1 cellular context compared by ENCODE assay signal in the genomic region with DNA sequence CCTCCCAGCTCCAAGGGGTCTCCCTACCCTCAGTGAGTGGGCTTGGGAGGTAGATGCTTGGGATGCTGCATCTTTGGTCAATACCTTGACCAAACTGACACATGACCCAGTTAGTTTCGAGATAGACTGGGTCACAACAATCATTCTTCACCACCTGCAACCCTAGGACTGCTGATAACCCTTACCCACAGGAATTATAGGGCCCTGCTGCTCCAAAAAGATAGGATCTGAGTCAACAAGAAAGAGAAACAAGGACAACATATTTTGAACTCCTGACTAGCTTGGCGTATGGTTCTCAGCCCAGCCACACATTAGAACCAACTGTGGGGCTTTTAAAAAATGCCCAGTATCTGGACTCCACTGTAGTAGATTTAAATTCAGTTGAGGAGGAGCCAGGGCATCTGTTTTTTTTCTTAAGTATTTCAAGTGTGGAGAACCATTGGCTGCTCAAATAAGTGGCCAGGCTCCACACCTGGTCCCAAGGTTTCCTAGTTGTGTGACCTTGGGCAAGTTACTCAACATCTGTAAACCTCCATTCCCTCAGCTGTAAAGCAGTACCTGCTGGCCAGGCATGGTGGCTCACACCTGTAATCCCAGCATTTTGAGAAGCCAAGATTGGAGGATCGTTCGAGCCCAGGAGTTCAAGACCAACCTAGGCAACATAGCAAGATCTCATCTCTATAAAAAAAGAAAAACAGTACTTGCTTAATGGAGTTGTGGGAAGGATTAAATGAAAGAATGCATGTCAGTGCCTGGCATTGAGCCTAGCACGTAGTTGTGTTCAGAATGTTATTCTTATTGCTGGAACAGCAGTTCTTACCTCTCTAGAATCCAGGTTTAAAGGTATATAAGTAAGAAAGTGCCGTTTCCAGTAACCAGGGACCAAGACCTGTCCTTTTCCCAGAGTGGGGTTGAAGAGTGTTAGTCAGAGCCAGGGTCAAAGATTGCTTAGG.
TF ChIP-seq lines count a peak whose summit lies in the region.

No MANE protein-coding gene starts in this region.

TF ChIP-seq in HepG2, 621 proteins besides CTCF, POLR2A, EP300 and RAD21:
- TF ChIP-seq ZSCAN31 (CRISPR knock-in tag; IDR thresholded peaks at IDR 0.05; ENCODE audit: low read depth) (0 out of 2 replicates have a peak, but pooled peaks have one; percentile 30), NR2F6 (IDR thresholded peaks at IDR 0.05) (no peak), NR2F6 (CRISPR knock-in tag; IDR thresholded peaks at IDR 0.05) (peak; percentile 14; the same call in 1 of the 2 replicates), CEBPB (IDR thresholded peaks at IDR 0.05; ENCODE audit: borderline replicate concordance, low read depth, low read length) (peak; percentile 38; the same call in 1 of the 2 replicates), ZEB1 (IDR thresholded peaks at IDR 0.05; ENCODE audit: insufficient replicate concordance, low read depth) (peak; percentile 44), EZH2 (conservative IDR thresholded peaks at IDR 0.05; ENCODE audit: low read depth, low read length) (no peak), CEBPG (CRISPR knock-in tag; IDR thresholded peaks at IDR 0.05) (peak; percentile 54)
- TF ChIP-seq, protein P1, sequence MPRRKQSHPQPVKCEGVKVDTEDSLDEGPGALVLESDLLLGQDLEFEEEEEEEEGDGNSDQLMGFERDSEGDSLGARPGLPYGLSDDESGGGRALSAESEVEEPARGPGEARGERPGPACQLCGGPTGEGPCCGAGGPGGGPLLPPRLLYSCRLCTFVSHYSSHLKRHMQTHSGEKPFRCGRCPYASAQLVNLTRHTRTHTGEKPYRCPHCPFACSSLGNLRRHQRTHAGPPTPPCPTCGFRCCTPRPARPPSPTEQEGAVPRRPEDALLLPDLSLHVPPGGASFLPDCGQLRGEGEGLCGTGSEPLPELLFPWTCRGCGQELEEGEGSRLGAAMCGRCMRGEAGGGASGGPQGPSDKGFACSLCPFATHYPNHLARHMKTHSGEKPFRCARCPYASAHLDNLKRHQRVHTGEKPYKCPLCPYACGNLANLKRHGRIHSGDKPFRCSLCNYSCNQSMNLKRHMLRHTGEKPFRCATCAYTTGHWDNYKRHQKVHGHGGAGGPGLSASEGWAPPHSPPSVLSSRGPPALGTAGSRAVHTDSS (CRISPR knock-in tag; conservative IDR thresholded peaks at IDR 0.05): no peak
